Comparison of ENCODE assay signal across 9 cellular contexts in the genomic region with DNA sequence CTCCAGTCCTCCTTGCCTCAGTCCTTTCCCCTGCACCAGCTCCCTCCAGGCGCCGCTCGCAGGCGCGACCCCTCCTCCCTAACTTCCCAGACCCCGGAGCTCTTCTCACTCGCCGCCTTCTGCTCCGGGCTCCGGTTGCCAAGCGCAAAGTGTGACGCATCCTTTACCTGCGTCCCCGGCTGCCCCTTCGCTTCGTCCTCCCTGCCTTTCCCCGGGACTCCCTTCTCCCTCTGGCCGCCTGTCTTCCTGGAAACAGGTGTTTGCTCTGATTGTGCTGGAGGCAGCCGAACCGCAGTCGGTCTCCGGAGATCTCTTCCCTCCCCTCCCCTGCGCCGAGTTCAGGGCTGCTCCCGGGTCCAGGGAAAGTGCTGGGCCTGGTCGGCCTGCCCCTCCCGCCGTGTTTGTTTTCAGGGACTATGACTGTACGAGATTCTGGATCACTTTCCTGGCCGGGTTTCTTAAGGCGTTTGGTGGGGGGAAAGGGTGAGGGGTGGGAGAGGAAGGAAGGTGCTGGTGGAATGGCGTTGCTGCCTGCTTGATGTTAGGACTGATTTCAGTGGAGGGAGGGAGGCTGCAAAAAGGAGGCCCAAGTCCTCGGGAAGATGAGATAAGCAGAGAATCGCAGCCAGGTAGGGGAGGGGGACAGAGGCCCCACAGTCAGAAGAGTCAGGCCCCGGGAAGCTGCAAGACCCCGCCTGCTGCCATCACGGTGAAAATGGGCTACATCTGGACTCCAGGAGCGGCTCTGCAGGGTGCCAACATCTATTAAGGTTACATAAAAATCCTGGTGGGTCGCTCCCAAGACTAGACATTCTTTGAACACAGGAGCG. TPM values are rescaled to one million over a fixed set of nuclear protein-coding genes. Genes with fewer than 3 reads are reported as not detected.
A peak's percentile ranks its signal among the peaks of the same experiment; 100 is the strongest.
DNase-seq lines count a peak whose midpoint lies in the region; ATAC-seq, FAIRE-seq and TF ChIP-seq lines count a peak whose summit lies in the region.
"Had no signal": no experiment of that assay in that cellular context is flagged by ENCODE, and none has a peak within 500 bp of the region (broad histone marks: within the 10 kb centered on the region; RNA-seq: fewer than 3 reads in every experiment).

No MANE protein-coding gene starts in this region.

- H3K4me1 ChIP-seq in A549 (0 out of 3 replicates have a peak, but pooled peaks cover 3% of the 10 kb centered on the region), sigmoid colon (peaks cover 0 to 15% (median 11%) of the 10 kb centered on the region in 4 donors)

- TF ChIP-seq EP300 in A549 (IDR thresholded peaks at IDR 0.05) (no peak), sigmoid colon (IDR thresholded peaks at IDR 0.05) (no peak)

- ATAC-seq in A549 (peak; percentile 14 to 49), GM21528 (IDR thresholded peaks at IDR 0.05; ENCODE audit: low FRiP score, unreplicated experiment) (peak; percentile 18), left cardiac atrium (peak; percentile 19 to 51)

- DNase-seq in A549 (ENCODE audit: low read depth in 1 of 2, low spot score in 1 of 2) (no peak), left cardiac atrium (no peak), sigmoid colon (no peak), NCI-H2081 treated with DMSO at 0.1 percent for 48 hours (lab: John Stamatoyannopoulos, UW) (no peak), H54 (ENCODE audit: insufficient read length, low spot score) (no peak), NOMO-1 (lab: John Stamatoyannopoulos, UW; ENCODE audit: unreplicated experiment in 2 of 2) (no peak)

- H3K36me3 ChIP-seq in sigmoid colon, result no peaks in the 10 kb centered on the region

- H3K4me2 ChIP-seq in A549, result peak overlapping the region; percentile 92

- CTCF ChIA-PET in A549 (lab: Yijun Ruan, JAX), result interaction anchor here (0.6 to 1.4 kb wide), 5 partner anchors 9 to 213 kb away, joined by 3 to 6 read pairs (median 3); no protein-coding TSS in a partner anchor

- H3K4me3 ChIP-seq in A549, result peak overlapping the region; percentile 74
- H3K4me3 ChIP-seq in sigmoid colon, result peak overlapping the region; percentile 65 to 85 (median 74)

- H3K9me3 ChIP-seq in A549 (no peaks in the 10 kb centered on the region), sigmoid colon (no peaks in the 10 kb centered on the region)

- FAIRE-seq in A549 (lab: Jason Lieb, UNC) (no peak), H54 (lab: Jason Lieb, UNC) (no peak)

- TF ChIP-seq RAD21 in A549 (conservative IDR thresholded peaks at IDR 0.05 in 1 of 2, IDR thresholded peaks at IDR 0.05 in 1 of 2), result no peak

- POLR2A ChIA-PET in A549 (lab: Yijun Ruan, JAX), result no interaction called here

- TF ChIP-seq CTCF in A549 (IDR thresholded peaks at IDR 0.05) (no peak), VCaP (conservative IDR thresholded peaks at IDR 0.05) (no peak), sigmoid colon (IDR thresholded peaks at IDR 0.05) (no peak)

- WGBS in A549 (ENCODE audit: missing lambda C conversion rate), result 24% methylated on average over 37 of the region's 40 CpGs
- WGBS in sigmoid colon, 2 donors, result 3 to 6% methylated on average over 40 of the region's 40 CpGs

- H3K27me3 ChIP-seq in sigmoid colon, result peaks cover 0 to 5% (median 0%) of the 10 kb centered on the region in 3 donors

- H3K27ac ChIP-seq in A549, result peak overlapping the region; percentile 72 to 86; a peak in 5 of 6 replicates
- peak overlapping the region; percentile 67 for H3K27ac ChIP-seq in VCaP
- peak overlapping the region; percentile 64 to 78 (median 74) for H3K27ac ChIP-seq in sigmoid colon
- H3K27ac ChIP-seq: epithelial cell of prostate had no signal

- intact Hi-C loops in left cardiac atrium (cut with DNase I) (no loop called here), sigmoid colon (cut with DNase I) (no loop called here)

- TF ChIP-seq POLR2A in A549 (IDR thresholded peaks at IDR 0.05; ENCODE audit: low read length), result no peak
- TF ChIP-seq POLR2A in sigmoid colon (IDR thresholded peaks at IDR 0.05), result no peak
- no peak for TF ChIP-seq POLR2A in H54 (IDR thresholded peaks at IDR 0.05; ENCODE audit: low read depth, low read length)

TF ChIP-seq in A549, 52 proteins besides CTCF, POLR2A, EP300 and RAD21:
- 0 out of 2 replicates have a peak, but pooled peaks have one; percentile 6 for TF ChIP-seq HDAC2 (IDR thresholded peaks at IDR 0.05)
- TF ChIP-seq NFE2L2 (conservative IDR thresholded peaks at IDR 0.05; ENCODE audit: low read length), result no peak

RNA-seq across cellular contexts. Expression of gene ARHGAP44, which starts 0.9 kb away (rescaled TPM):
- polyA plus RNA-seq in A549 (2011; rRNA removed) (4.1 and 4.5 TPM in 2 replicates), A549 (2017; fragmentation: RNase III; extraction: RNeasy Plus Mini Kit Qiagen cat#74134 plus additional on column Dnase treatment) (3.7 to 5.0 TPM (median 4.2 TPM) in 3 replicates), sigmoid colon (10 to 100 TPM; 15.8 to 23.8 (median 19.8) TPM)
- polyA plus RNA-seq in A549 (2012; cell fraction: cytosol; rRNA removed), result 3.0 and 3.9 TPM in 2 replicates
- polyA plus RNA-seq in A549 (2012; cell fraction: nucleus; rRNA removed), result 4.1 and 5.4 TPM in 2 replicates
- polyA minus RNA-seq in A549 (2011; rRNA and poly(A)+ RNA removed), result 3.1 and 4.1 TPM in 2 replicates
- total RNA-seq in left cardiac atrium (10 to 100 TPM in 1 of 2 donors, 1 to 10 TPM in 1; 7.7 to 10.8 TPM), sigmoid colon (1 to 10 TPM; 2.6 to 6.4 (median 2.8) TPM)
